ENCODE assay signal across 21 cellular contexts in the genomic region with DNA sequence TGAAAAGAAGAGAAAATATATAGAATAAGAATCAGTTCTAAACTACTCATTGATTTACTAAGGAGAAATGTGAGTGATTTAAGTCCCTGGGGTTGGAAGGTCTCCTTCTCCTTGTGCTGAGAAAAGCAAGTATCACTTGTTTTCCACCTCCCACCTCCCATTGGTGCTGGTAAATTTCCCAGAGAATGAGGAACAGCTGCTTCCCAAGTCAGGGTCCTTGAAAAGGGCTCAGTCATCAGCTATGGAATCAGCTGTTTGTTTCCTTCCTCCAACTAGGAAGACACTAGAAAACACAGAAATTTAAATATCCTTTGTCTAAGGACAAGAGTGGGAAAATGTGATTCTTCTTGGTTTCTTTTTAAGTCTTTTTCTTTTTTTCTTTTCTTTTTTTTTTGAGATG.
"Had no signal": no experiment of that assay in that cellular context is flagged by ENCODE, and none has a peak within 500 bp of the region (broad histone marks: within the 10 kb centered on the region; RNA-seq: fewer than 3 reads in every experiment).

No MANE protein-coding gene starts in this region.

- H3K27ac ChIP-seq: left lung, right atrium auricular region, thoracic aorta had no signal

- ATAC-seq: activated CD4-positive, alpha-beta T cell treated with anti-CD3 and anti-CD28 coated beads for 36 hours; activated CD8-positive, alpha-beta memory T cell treated with anti-CD3 and anti-CD28 coated beads, Interleukin-2, amount 10 ng/mL, durations not matched to agents 7 days and 5 days; activated CD8-positive, alpha-beta T cell treated with anti-CD3 and anti-CD28 coated beads, Interleukin-2, amount 10 ng/mL, durations not matched to agents 7 days and 5 days; activated naive CD8-positive, alpha-beta T cell treated with anti-CD3 and anti-CD28 coated beads, Interleukin-2, amount 50 U/mL, for 24 hours; left lung; mucosa of descending colon had no signal

- H3K4me1 ChIP-seq: breast epithelium, left lung had no signal

- DNase-seq: activated CD4-positive, alpha-beta T cell treated with anti-CD3 and anti-CD28 coated beads for 36 hours; activated CD4-positive, CD25-positive, alpha-beta regulatory T cell; activated CD8-positive, alpha-beta memory T cell treated with anti-CD3 and anti-CD28 coated beads, Interleukin-2, amount 10 ng/mL, durations not matched to agents 7 days and 5 days; activated CD8-positive, alpha-beta T cell treated with anti-CD3 and anti-CD28 coated beads, Interleukin-2, amount 10 ng/mL, durations not matched to agents 7 days and 5 days; activated naive CD8-positive, alpha-beta T cell treated with anti-CD3 and anti-CD28 coated beads, Interleukin-2, amount 50 U/mL, for 24 hours; activated T-cell treated with anti-CD3 and anti-CD28 coated beads, Interleukin-2, amount 50 U/mL, for 48 hours; effector CD4-positive, alpha-beta T cell; head of caudate nucleus; hypothalamus; left lung; mucosa of descending colon; naive B cell; ovary; stimulated activated CD4-positive, alpha-beta T cell treated with anti-CD3 and anti-CD28 coated beads, Interleukin-12 subunit alpha, Interleukin-12 subunit beta, amount 100 ng/mL, for 4 hours; stimulated activated CD4-positive, alpha-beta T cell treated with anti-CD3 and anti-CD28 coated beads, Interleukin-4, amount 100 ng/mL, for 1 hour had no signal

- H3K36me3 ChIP-seq: breast epithelium, left lung, ovary, right atrium auricular region, thoracic aorta had no signal

- H3K27me3 ChIP-seq: breast epithelium, left lung, ovary, right atrium auricular region had no signal

- H3K9me3 ChIP-seq: breast epithelium, left lung, mucosa of descending colon, ovary, right atrium auricular region, thoracic aorta had no signal

- H3K4me3 ChIP-seq: breast epithelium, left lung, lung, mucosa of descending colon, ovary, right atrium auricular region, thoracic aorta had no signal

- FAIRE-seq: endometrium, urothelium cell line had no signal
